Comparison of ENCODE assay signal across 12 cellular contexts in the genomic region with DNA sequence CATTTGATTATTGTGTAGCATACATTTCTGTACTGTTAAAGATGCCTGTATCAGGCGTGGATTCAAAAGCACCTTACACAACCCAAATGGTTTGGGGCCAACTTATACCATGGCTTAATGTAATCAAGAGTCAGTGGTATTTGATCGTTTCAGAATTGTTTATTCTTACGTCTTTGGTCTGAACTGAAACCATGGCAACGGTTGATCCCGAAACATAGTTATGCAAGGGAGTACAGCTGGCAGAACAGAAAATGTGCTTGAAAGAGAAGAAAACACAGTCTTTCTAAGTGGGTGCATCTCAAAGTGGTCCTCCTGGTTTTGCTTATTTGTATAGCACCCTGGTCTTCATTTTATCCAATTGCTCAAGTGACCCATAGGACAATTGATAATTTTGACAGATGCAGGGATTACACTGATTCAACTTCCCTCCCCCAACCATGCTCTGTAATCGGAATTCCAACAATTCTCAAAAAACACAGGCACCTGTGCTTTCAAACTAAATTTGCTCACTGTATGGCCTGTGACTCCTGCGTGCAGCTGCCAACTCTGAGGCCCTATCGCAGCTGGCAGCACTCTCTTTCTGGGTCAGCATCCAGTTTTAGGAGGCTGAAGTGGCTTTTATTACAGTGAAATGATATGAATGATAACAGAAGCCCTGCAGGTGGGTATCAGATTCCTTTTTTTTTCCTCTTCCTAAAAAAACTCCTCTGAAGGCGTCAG.
DNase-seq lines count a peak whose midpoint lies in the region; ATAC-seq and TF ChIP-seq lines count a peak whose summit lies in the region.
"Had no signal": no experiment of that assay in that cellular context is flagged by ENCODE, and none has a peak within 500 bp of the region (broad histone marks: within the 10 kb centered on the region; RNA-seq: fewer than 3 reads in every experiment).

No MANE protein-coding gene starts in this region.

- peaks cover 2% of the 10 kb centered on the region for H3K27me3 Mint-ChIP-seq in activated CD8-positive, alpha-beta T cell treated with anti-CD3 and anti-CD28 coated beads, Interleukin-2, amount 10 ng/mL, durations not matched to agents 7 days and 5 days (ENCODE audit: low read depth)
- H3K27me3 Mint-ChIP-seq in activated CD4-positive, alpha-beta T cell treated with anti-CD3 and anti-CD28 coated beads, Interleukin-2, amount 10 ng/mL, durations not matched to agents 24 days and 14 days, result peaks cover 4% of the 10 kb centered on the region
- H3K27me3 Mint-ChIP-seq: progenitor cell of endocrine pancreas had no signal

- no peak overlapping the region for H3K4me3 Mint-ChIP-seq in activated CD8-positive, alpha-beta T cell treated with anti-CD3 and anti-CD28 coated beads, Interleukin-2, amount 10 ng/mL, durations not matched to agents 7 days and 5 days
- H3K4me3 Mint-ChIP-seq in activated CD4-positive, alpha-beta T cell treated with anti-CD3 and anti-CD28 coated beads, Interleukin-2, amount 10 ng/mL, durations not matched to agents 24 days and 14 days, result no peak overlapping the region
- H3K4me3 Mint-ChIP-seq: endodermal cell had no signal

- no peaks in the 10 kb centered on the region for H3K36me3 ChIP-seq in thyroid gland

- POLR2A ChIA-PET in activated CD8-positive, alpha-beta T cell treated with anti-CD3 and anti-CD28 coated beads, Interleukin-2, amount 10 ng/mL, durations not matched to agents 7 days and 5 days (lab: Charles Lee), result no interaction called here

- no peak overlapping the region for H3K27ac Mint-ChIP-seq in activated CD8-positive, alpha-beta T cell treated with anti-CD3 and anti-CD28 coated beads, Interleukin-2, amount 10 ng/mL, durations not matched to agents 7 days and 5 days
- no peak overlapping the region for H3K27ac Mint-ChIP-seq in activated CD4-positive, alpha-beta T cell treated with anti-CD3 and anti-CD28 coated beads, Interleukin-2, amount 10 ng/mL, durations not matched to agents 24 days and 14 days
- H3K27ac Mint-ChIP-seq: endodermal cell, progenitor cell of endocrine pancreas had no signal

- intact Hi-C loops in Right ventricle myocardium superior (cut with DNase I), result no loop called here
- intact Hi-C loops in cardiac septum (cut with DNase I), result no loop called here
- intact Hi-C loops in thyroid gland (cut with DNase I), result no loop called here
- intact Hi-C loops in activated CD4-positive, alpha-beta T cell treated with anti-CD3 and anti-CD28 coated beads, Interleukin-2, amount 10 ng/mL, durations not matched to agents 24 days and 14 days (cut with micrococcal nuclease), result no loop called here

- WGBS in thyroid gland, 2 donors, result 25 to 36% methylated on average over 9 of the region's 9 CpGs

- no peak overlapping the region for H3K4me3 ChIP-seq in thyroid gland (replicated peaks in 1 of 3)

- H3K9me3 ChIP-seq in thyroid gland, result no peaks in the 10 kb centered on the region

- no peaks in the 10 kb centered on the region for H3K36me3 Mint-ChIP-seq in activated CD8-positive, alpha-beta T cell treated with anti-CD3 and anti-CD28 coated beads, Interleukin-2, amount 10 ng/mL, durations not matched to agents 7 days and 5 days (ENCODE audit: low read depth)
- no peaks in the 10 kb centered on the region for H3K36me3 Mint-ChIP-seq in activated CD4-positive, alpha-beta T cell treated with anti-CD3 and anti-CD28 coated beads, Interleukin-2, amount 10 ng/mL, durations not matched to agents 24 days and 14 days (ENCODE audit: low read depth)

- DNase-seq in Right ventricle myocardium superior (no peak), cardiac septum (ENCODE audit: low spot score) (no peak), inferior parietal cortex (ENCODE audit: extremely low spot score) (peak; percentile 47), thyroid gland (peak; percentile 72 to 76), kidney tubule cell (ENCODE audit: low spot score) (no peak)
- no peak for DNase-seq in activated CD8-positive, alpha-beta T cell treated with anti-CD3 and anti-CD28 coated beads, Interleukin-2, amount 10 ng/mL, durations not matched to agents 7 days and 5 days
- no peak for DNase-seq in activated CD4-positive, alpha-beta T cell treated with anti-CD3 and anti-CD28 coated beads, Interleukin-2, amount 10 ng/mL, durations not matched to agents 24 days and 14 days
- DNase-seq: amniotic stem cell; endodermal cell; stimulated activated CD4-positive, alpha-beta T cell treated with anti-CD3 and anti-CD28 coated beads, Interleukin-2, amount 100 ng/mL, for 24 hours had no signal

- peaks cover 25 to 33% of the 10 kb centered on the region in 2 donors for H3K4me1 ChIP-seq in thyroid gland

- peaks cover 12% of the 10 kb centered on the region for H3K9me3 Mint-ChIP-seq in activated CD8-positive, alpha-beta T cell treated with anti-CD3 and anti-CD28 coated beads, Interleukin-2, amount 10 ng/mL, durations not matched to agents 7 days and 5 days (ENCODE audit: insufficient read depth)
- peaks cover 8% of the 10 kb centered on the region for H3K9me3 Mint-ChIP-seq in activated CD4-positive, alpha-beta T cell treated with anti-CD3 and anti-CD28 coated beads, Interleukin-2, amount 10 ng/mL, durations not matched to agents 24 days and 14 days

- peak; percentile 61 for ATAC-seq in Right ventricle myocardium superior (ENCODE audit: poor library complexity)
- ATAC-seq in activated CD8-positive, alpha-beta T cell treated with anti-CD3 and anti-CD28 coated beads, Interleukin-2, amount 10 ng/mL, durations not matched to agents 7 days and 5 days, result no peak

- peak overlapping the region; percentile 1; the same call in 1 of the 2 replicates for H3K27ac ChIP-seq in VCaP
- H3K27ac ChIP-seq in thyroid gland, result peak overlapping the region; percentile 1 to 63 (median 48)

- CTCF ChIA-PET in activated CD8-positive, alpha-beta T cell treated with anti-CD3 and anti-CD28 coated beads, Interleukin-2, amount 10 ng/mL, durations not matched to agents 7 days and 5 days (lab: Charles Lee), result no interaction called here

- H3K4me1 Mint-ChIP-seq in activated CD8-positive, alpha-beta T cell treated with anti-CD3 and anti-CD28 coated beads, Interleukin-2, amount 10 ng/mL, durations not matched to agents 7 days and 5 days (ENCODE audit: low read depth), result no peaks in the 10 kb centered on the region
- H3K4me1 Mint-ChIP-seq in activated CD4-positive, alpha-beta T cell treated with anti-CD3 and anti-CD28 coated beads, Interleukin-2, amount 10 ng/mL, durations not matched to agents 24 days and 14 days, result no peaks in the 10 kb centered on the region

- no peak for TF ChIP-seq CTCF in VCaP (conservative IDR thresholded peaks at IDR 0.05)
- TF ChIP-seq CTCF in thyroid gland (IDR thresholded peaks at IDR 0.05), result peak in 1 of 6 experiments; percentile 18

- TF ChIP-seq POLR2A in thyroid gland (IDR thresholded peaks at IDR 0.05), result no peak

- H3K27me3 ChIP-seq in thyroid gland, result no peaks in the 10 kb centered on the region

Comparison
In these comparisons a context has a peak if more than half of its experiments do, and no peak if none do; other contexts are left out.
1. DNase-seq: peak in inferior parietal cortex (single experiment) and thyroid gland (2 of 2); none in Right ventricle myocardium superior (single experiment), cardiac septum (single experiment), kidney tubule cell (single experiment), activated CD8-positive, alpha-beta T cell treated with anti-CD3 and anti-CD28 coated beads, Interleukin-2, amount 10 ng/mL, durations not matched to agents 7 days and 5 days (single experiment) and activated CD4-positive, alpha-beta T cell treated with anti-CD3 and anti-CD28 coated beads, Interleukin-2, amount 10 ng/mL, durations not matched to agents 24 days and 14 days (single experiment).